8 cellular contexts compared by ENCODE assay signal in genomic region chr4:54233697-54234496, GRCh38. TPM values are rescaled to one million over a fixed set of nuclear protein-coding genes. Genes with fewer than 3 reads are reported as not detected.
DNase-seq lines count a peak whose midpoint lies in the region; ATAC-seq and TF ChIP-seq lines count a peak whose summit lies in the region.

No MANE protein-coding gene starts in this region.

- POLR2A ChIA-PET in SK-N-SH (lab: Yijun Ruan, JAX), result interaction anchor here (0.7 to 2.0 kb wide), 5 partner anchors 328 to 1667 kb away, joined by 3 to 8 read pairs (median 4); no protein-coding TSS in a partner anchor

- 2% methylated on average over 51 of the region's 67 CpGs for WGBS in SK-N-SH (ENCODE audit: low lambda C conversion rate)
- WGBS in ovary, 3 donors, result 0 to 1% (median 1%) methylated on average over 36 to 67 of the region's 67 CpGs
- 1% methylated on average over 47 to 62 of the region's 67 CpGs for WGBS in tibial nerve, 2 donors

- H4K20me1 ChIP-seq in SK-N-SH (ENCODE audit: insufficient read depth), result peaks cover 42% of the 10 kb centered on the region

- TF ChIP-seq EP300 in SK-N-SH (IDR thresholded peaks at IDR 0.05; ENCODE audit: borderline replicate concordance in 1 of 2, low read depth in 1 of 2, low read length in 1 of 2) (no peak), ovary (IDR thresholded peaks at IDR 0.05) (no peak), tibial nerve (IDR thresholded peaks at IDR 0.05) (peak in 1 of 2 donors; percentile 43)

- DNase-seq in DMS 273 treated with DMSO at 0.1 percent for 48 hours (lab: John Stamatoyannopoulos, UW) (peak; percentile 54), LHCN-M2 (ENCODE audit: low read depth) (peak; percentile 77), SK-N-SH (peak; percentile 76), Right ventricle myocardium inferior (ENCODE audit: missing footprints) (peak; percentile 90), ovary (peak; percentile 77 to 87 (median 86)), tibial nerve (ENCODE audit: low spot score in 2 of 2) (peak; percentile 69 to 73)
- peak in 1 of 2 donors; percentile 70 for DNase-seq in activated naive CD4-positive, alpha-beta T cell treated with anti-CD3 and anti-CD28 coated beads, Interleukin-2, amount 50 U/mL, for 72 hours (ENCODE audit: low spot score in 2 of 2)

- H3K9me3 ChIP-seq in SK-N-SH (no peaks in the 10 kb centered on the region), ovary (no peaks in the 10 kb centered on the region), tibial nerve (no peaks in the 10 kb centered on the region)

- H3K36me3 Mint-ChIP-seq in activated naive CD4-positive, alpha-beta T cell treated with anti-CD3 and anti-CD28 coated beads, Interleukin-2, amount 50 U/mL, for 72 hours, result peaks cover 0 to 7% of the 10 kb centered on the region in 2 donors

- H3K4me3 ChIP-seq in SK-N-SH (ENCODE audit: low read depth in 2 of 2, low read length in 1 of 2) (peak overlapping the region; percentile 64 to 85), ovary (peak overlapping the region; percentile 68), tibial nerve (peak overlapping the region; percentile 28 to 69 (median 55))

- no peaks in the 10 kb centered on the region for H3K9me2 ChIP-seq in SK-N-SH

- H3K4me2 ChIP-seq in SK-N-SH, result peak overlapping the region; percentile 92

- peak; percentile 21 for ATAC-seq in GM21576 (IDR thresholded peaks at IDR 0.05; ENCODE audit: unreplicated experiment)
- ATAC-seq in activated naive CD4-positive, alpha-beta T cell treated with anti-CD3 and anti-CD28 coated beads, Interleukin-2, amount 50 U/mL, for 72 hours, result peak; percentile 30 to 39
- ATAC-seq in Right ventricle myocardium inferior, result peak; percentile 42

- no peaks in the 10 kb centered on the region for H3K27me3 ChIP-seq in SK-N-SH (ENCODE audit: insufficient read depth)
- H3K27me3 ChIP-seq in ovary, result no peaks in the 10 kb centered on the region
- peaks cover 3 to 42% of the 10 kb centered on the region in 2 donors for H3K27me3 ChIP-seq in tibial nerve

- TF ChIP-seq RAD21 in SK-N-SH (IDR thresholded peaks at IDR 0.05; ENCODE audit: low read length), result peak; percentile 86

- peaks cover 68% of the 10 kb centered on the region for H3K79me2 ChIP-seq in SK-N-SH (ENCODE audit: insufficient read depth)

- peak overlapping the region; percentile 62; the same call in 1 of the 2 replicates for H3K9ac ChIP-seq in SK-N-SH

- H3K4me1 ChIP-seq in SK-N-SH (ENCODE audit: control insufficient read depth in 1 of 2, insufficient read depth in 2 of 2, low read depth in 1 of 2, low read length in 1 of 2) (peaks cover 6 to 8% of the 10 kb centered on the region in 2 experiments; a peak in 3 of 4 replicates), ovary (ENCODE audit: insufficient read depth) (peaks cover 6% of the 10 kb centered on the region), tibial nerve (peaks cover 0 to 69% (median 19%) of the 10 kb centered on the region in 4 donors)

- TF ChIP-seq POLR2A in ovary (IDR thresholded peaks at IDR 0.05), result no peak
- no peak for TF ChIP-seq POLR2A in tibial nerve (IDR thresholded peaks at IDR 0.05)

- CTCF ChIA-PET in SK-N-SH (lab: Yijun Ruan, JAX), result interaction anchor here (0.6 to 5.5 kb wide), 111 partner anchors 8 to 1989 kb away, joined by 3 to 152 read pairs (median 4); partner anchors contain the start of genes FIP1L1 and SCFD2

- H3K9me3 Mint-ChIP-seq in activated naive CD4-positive, alpha-beta T cell treated with anti-CD3 and anti-CD28 coated beads, Interleukin-2, amount 50 U/mL, for 72 hours, result no peaks in the 10 kb centered on the region

- peak; percentile 88 for TF ChIP-seq CTCF in SK-N-SH (IDR thresholded peaks at IDR 0.05)
- peak; percentile 81 to 94 (median 92) for TF ChIP-seq CTCF in ovary (IDR thresholded peaks at IDR 0.05)
- peak; percentile 87 to 94 (median 90) for TF ChIP-seq CTCF in tibial nerve (IDR thresholded peaks at IDR 0.05)

- H3K36me3 ChIP-seq in SK-N-SH (replicated peaks in 1 of 2; ENCODE audit: control insufficient read depth in 1 of 2, insufficient read depth in 2 of 2, low read length in 1 of 2) (no peaks in the 10 kb centered on the region), ovary (no peaks in the 10 kb centered on the region), tibial nerve (no peaks in the 10 kb centered on the region)

- no peak overlapping the region; the same call in 1 of the 2 replicates for H2AFZ ChIP-seq in SK-N-SH (ENCODE audit: low read depth)

- intact Hi-C loops in Right ventricle myocardium inferior (cut with DNase I), result loop anchor here (1.0 to 10.0 kb wide), 5 partner anchors 326 to 1999 kb away; partner anchors contain the start of gene FIP1L1
- intact Hi-C loops in ovary (cut with DNase I), result loop anchor here in 3 of 4 donors (5.0 to 10.0 kb wide), 7 partner anchors 169 to 1999 kb away; partner anchors contain the start of gene CHIC2 (in 1 of the 3)

- H3K27ac Mint-ChIP-seq in activated naive CD4-positive, alpha-beta T cell treated with anti-CD3 and anti-CD28 coated beads, Interleukin-2, amount 50 U/mL, for 72 hours, result no peak overlapping the region

- peaks cover 8% of the 10 kb centered on the region for H3F3A ChIP-seq in SK-N-SH (replicated peaks; ENCODE audit: insufficient read depth)

- H3K27ac ChIP-seq in SK-N-SH (ENCODE audit: low read depth in 2 of 2, low read length in 1 of 2) (peak overlapping the region; percentile 72 to 91; a peak in 3 of 4 replicates), ovary (peak overlapping the region; percentile 81 to 82), tibial nerve (peak overlapping the region; percentile 33 to 81 (median 63))

TF ChIP-seq in SK-N-SH, 30 proteins besides CTCF, POLR2A, EP300 and RAD21:
- TF ChIP-seq TAF1 (IDR thresholded peaks at IDR 0.05; ENCODE audit: borderline replicate concordance, low read depth, low read length) (no peak), MXI1 (IDR thresholded peaks at IDR 0.05; ENCODE audit: low read depth, low read length) (peak; percentile 63), SMC3 (IDR thresholded peaks at IDR 0.05; ENCODE audit: low read depth, low read length) (peak; percentile 63), RCOR1 (IDR thresholded peaks at IDR 0.05; ENCODE audit: low read length) (0 out of 2 replicates have a peak, but pooled peaks have one; percentile 45), POLR2AphosphoS5 (IDR thresholded peaks at IDR 0.05; ENCODE audit: low read depth, low read length) (no peak)

RNA-seq across cellular contexts. Expression of gene PDGFRA, which starts 4.8 kb away (rescaled TPM):
- total RNA-seq in LHCN-M2 (2014; rRNA removed), result 0.98 and 2.1 TPM in 2 replicates
- polyA plus RNA-seq in LHCN-M2 (2012), result 1.8 TPM
- polyA plus RNA-seq in SK-N-SH (2012; rRNA removed), result 25.3 and 28.6 TPM in 2 replicates
- polyA plus RNA-seq in SK-N-SH (2012; cell fraction: cytosol; rRNA removed), result 29.6 and 34.0 TPM in 2 replicates
- 17.9 and 26.6 TPM in 2 replicates for polyA plus RNA-seq in SK-N-SH (2012; cell fraction: nucleus; rRNA removed)
- total RNA-seq in activated naive CD4-positive, alpha-beta T cell treated with anti-CD3 and anti-CD28 coated beads, Interleukin-2, amount 50 U/mL, for 72 hours, result under 1 TPM in 1 of 2 donors, not detected in 1; 0.41 TPM
- total RNA-seq in Right ventricle myocardium inferior, result 38.5 TPM
- 100 to 1,000 TPM; 199 to 736 (median 445) TPM for total RNA-seq in ovary
- polyA plus RNA-seq in ovary, result 100 to 1,000 TPM; 192 to 213 TPM
- total RNA-seq in tibial nerve, result 100 to 1,000 TPM in 1 of 4 donors, 10 to 100 TPM in 3; 80.4 to 103 (median 89.4) TPM

Comparison
In these comparisons a context has a peak if more than half of its experiments do, and no peak if none do; other contexts are left out.
1. RNA of gene PDGFRA, which starts 4.8 kb away (total RNA-seq): 199 to 736 TPM in ovary, 80.4 to 103 TPM in tibial nerve and 38.5 TPM in Right ventricle myocardium inferior (single experiment); 0.98 to 2.1 TPM in LHCN-M2 and 0.41 TPM in activated naive CD4-positive, alpha-beta T cell treated with anti-CD3 and anti-CD28 coated beads, Interleukin-2, amount 50 U/mL, for 72 hours; every median in the first group is over 10 times any median in the second.
2. Peak in every context shown above with its lines, with median percentiles within 50 percentile points of each other: ATAC-seq, H3K27ac ChIP-seq, H3K4me3 ChIP-seq and CTCF ChIP-seq.